ENCODE assay signal across 9 cellular contexts in the genomic region with DNA sequence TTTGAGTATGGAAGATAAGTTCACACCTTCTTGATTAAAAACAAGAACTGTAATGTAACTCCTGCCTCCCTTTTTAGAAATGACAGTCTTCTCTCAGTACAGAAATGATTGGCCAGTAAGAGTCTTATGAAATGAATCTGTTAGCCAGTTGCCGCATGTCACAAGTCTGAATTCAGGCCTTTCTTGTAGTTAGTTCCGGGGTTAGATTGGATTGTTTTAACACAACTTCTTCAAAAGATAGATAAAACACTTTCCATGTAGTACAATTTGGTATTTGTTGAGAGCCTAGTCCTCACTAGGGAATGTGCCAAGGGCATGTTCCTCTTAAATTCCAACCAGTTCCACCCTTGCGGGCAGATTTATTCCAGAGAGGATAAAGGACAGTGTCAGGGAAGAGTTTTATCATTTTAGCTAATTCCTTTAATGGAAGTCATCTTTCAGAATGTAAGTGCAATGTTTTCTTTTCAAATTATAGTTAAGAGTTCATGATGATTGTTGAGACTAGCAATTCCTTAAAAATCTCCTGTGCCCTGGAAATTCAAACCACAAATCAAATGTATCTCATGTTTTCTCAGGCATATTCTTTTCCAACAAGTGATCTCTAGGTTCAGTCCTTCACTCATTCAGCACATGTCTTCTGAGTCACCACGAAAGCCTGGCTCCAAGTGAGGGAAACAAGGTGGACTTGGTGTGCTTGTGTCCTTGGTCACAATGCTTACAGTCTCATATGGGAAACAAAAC. TPM values are rescaled to one million over a fixed set of nuclear protein-coding genes. Genes with fewer than 3 reads are reported as not detected.
A peak's percentile ranks its signal among the peaks of the same experiment; 100 is the strongest.
DNase-seq lines count a peak whose midpoint lies in the region; ATAC-seq and TF ChIP-seq lines count a peak whose summit lies in the region.
"Had no signal": no experiment of that assay in that cellular context is flagged by ENCODE, and none has a peak within 500 bp of the region (broad histone marks: within the 10 kb centered on the region; RNA-seq: fewer than 3 reads in every experiment).

No MANE protein-coding gene starts in this region.

- H3K27ac ChIP-seq in caudate nucleus (ENCODE audit: low read depth, low read length) (no peak overlapping the region), endodermal cell (ENCODE audit: low read depth, low read length) (no peak overlapping the region)

- no peak overlapping the region for H3K9ac ChIP-seq in endodermal cell (ENCODE audit: extremely low read depth, low read length, poor library complexity, severe bottlenecking)

- H3K36me3 Mint-ChIP-seq in endodermal cell (ENCODE audit: low read depth), result peaks cover 10% of the 10 kb centered on the region

- H3K4me3 ChIP-seq in epithelial cell of proximal tubule (ENCODE audit: low read depth, low read length), result no peak overlapping the region
- H3K4me3 ChIP-seq in endodermal cell (ENCODE audit: low read length), result no peak overlapping the region
- H3K4me3 ChIP-seq: lung had no signal

- TF ChIP-seq CTCF in epithelial cell of proximal tubule (conservative IDR thresholded peaks at IDR 0.05; ENCODE audit: low read depth, low read length) (no peak), endodermal cell (conservative IDR thresholded peaks at IDR 0.05) (no peak)

- H3K4me1 ChIP-seq in endodermal cell (ENCODE audit: control insufficient read depth, insufficient read depth, low read length), result no peaks in the 10 kb centered on the region

- no peaks in the 10 kb centered on the region for H3K27me3 ChIP-seq in endodermal cell (ENCODE audit: control insufficient read depth, insufficient read depth, low read length, poor library complexity, severe bottlenecking)

- no peaks in the 10 kb centered on the region for H3K9me3 Mint-ChIP-seq in endodermal cell

- 93 to 100% methylated on average over 1 to 3 of the region's 4 CpGs for WGBS in endodermal cell (ENCODE audit: insufficient coverage in 1 of 2, insufficient read length in 1 of 2), 2 experiments

- DNase-seq in GM04504 (ENCODE audit: low read depth) (peak; percentile 63), epithelial cell of proximal tubule (ENCODE audit: low read depth) (peak; percentile 52), caudate nucleus (lab: John Stamatoyannopoulos, UW) (no peak), left colon (no peak), endodermal cell (no peak)
- no peak for DNase-seq in activated CD4-positive, alpha-beta T cell treated with anti-CD3 and anti-CD28 coated beads for 4 hours

- peaks cover 3% of the 10 kb centered on the region for H3K36me3 ChIP-seq in endodermal cell (ENCODE audit: control insufficient read depth, insufficient read depth, low read length)

- no peaks in the 10 kb centered on the region for H3K9me3 ChIP-seq in endodermal cell (ENCODE audit: control insufficient read depth, low read length)

- intact Hi-C loops in left colon (cut with DNase I, micrococcal nuclease), result no loop called here

- no peak overlapping the region for H3K27ac Mint-ChIP-seq in endodermal cell

- ATAC-seq in GM21381 (IDR thresholded peaks at IDR 0.05; ENCODE audit: unreplicated experiment) (peak; percentile 40), HG03558 (IDR thresholded peaks at IDR 0.05; ENCODE audit: extremely low read depth, unreplicated experiment) (peak; percentile 46), left colon (no peak)

- no peaks in the 10 kb centered on the region for H3K27me3 Mint-ChIP-seq in endodermal cell (ENCODE audit: insufficient read depth)

- H3K4me3 Mint-ChIP-seq in endodermal cell, result no peak overlapping the region

- peaks cover 10% of the 10 kb centered on the region for H3K4me1 Mint-ChIP-seq in endodermal cell

RNA-seq across cellular contexts. Expression of a gene that starts 4.1 kb away (rescaled TPM):
- total RNA-seq in epithelial cell of proximal tubule (10.5 and 11.6 TPM in 2 replicates), left colon (10 to 100 TPM; 15.1 to 15.7 TPM), endodermal cell (10 to 100 TPM; 24.4 to 28.8 TPM)
- 14.6 TPM for polyA plus RNA-seq in endodermal cell (2013, experiment 1 of 2)
- polyA plus RNA-seq in endodermal cell (2013, experiment 2 of 2), result 14.4 TPM

Comparison
In these comparisons a context has a peak if more than half of its experiments do, and no peak if none do; other contexts are left out.
1. DNase-seq: peak in GM04504 (single experiment) and epithelial cell of proximal tubule (single experiment); none in caudate nucleus (0 of 61), left colon (0 of 2), activated CD4-positive, alpha-beta T cell treated with anti-CD3 and anti-CD28 coated beads for 4 hours (0 of 2) and endodermal cell (single experiment).